Comparison of ENCODE assay signal across 1 cellular context in the genomic region with DNA sequence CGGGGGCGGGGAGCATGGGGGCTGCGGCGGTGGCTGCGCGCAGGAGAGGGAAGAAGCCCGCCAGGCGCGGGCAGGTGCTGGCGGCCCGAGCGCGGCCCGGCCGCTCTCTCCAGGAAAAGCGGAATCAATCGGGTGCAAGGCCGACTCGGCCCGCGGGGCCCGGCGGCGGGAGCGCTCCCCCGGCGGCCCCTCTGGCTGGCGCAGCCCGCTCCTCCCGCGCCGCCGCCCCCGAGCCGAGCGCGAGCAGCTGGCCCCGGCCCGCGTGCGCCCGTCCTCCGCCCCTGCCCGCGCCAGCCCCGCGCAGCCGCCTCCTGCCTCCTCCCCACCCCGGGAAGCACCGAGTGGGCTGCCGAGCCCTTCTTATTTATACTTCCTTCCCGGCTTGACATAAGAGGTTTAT.
TF ChIP-seq lines count a peak whose summit lies in the region.

A gene with protein sequence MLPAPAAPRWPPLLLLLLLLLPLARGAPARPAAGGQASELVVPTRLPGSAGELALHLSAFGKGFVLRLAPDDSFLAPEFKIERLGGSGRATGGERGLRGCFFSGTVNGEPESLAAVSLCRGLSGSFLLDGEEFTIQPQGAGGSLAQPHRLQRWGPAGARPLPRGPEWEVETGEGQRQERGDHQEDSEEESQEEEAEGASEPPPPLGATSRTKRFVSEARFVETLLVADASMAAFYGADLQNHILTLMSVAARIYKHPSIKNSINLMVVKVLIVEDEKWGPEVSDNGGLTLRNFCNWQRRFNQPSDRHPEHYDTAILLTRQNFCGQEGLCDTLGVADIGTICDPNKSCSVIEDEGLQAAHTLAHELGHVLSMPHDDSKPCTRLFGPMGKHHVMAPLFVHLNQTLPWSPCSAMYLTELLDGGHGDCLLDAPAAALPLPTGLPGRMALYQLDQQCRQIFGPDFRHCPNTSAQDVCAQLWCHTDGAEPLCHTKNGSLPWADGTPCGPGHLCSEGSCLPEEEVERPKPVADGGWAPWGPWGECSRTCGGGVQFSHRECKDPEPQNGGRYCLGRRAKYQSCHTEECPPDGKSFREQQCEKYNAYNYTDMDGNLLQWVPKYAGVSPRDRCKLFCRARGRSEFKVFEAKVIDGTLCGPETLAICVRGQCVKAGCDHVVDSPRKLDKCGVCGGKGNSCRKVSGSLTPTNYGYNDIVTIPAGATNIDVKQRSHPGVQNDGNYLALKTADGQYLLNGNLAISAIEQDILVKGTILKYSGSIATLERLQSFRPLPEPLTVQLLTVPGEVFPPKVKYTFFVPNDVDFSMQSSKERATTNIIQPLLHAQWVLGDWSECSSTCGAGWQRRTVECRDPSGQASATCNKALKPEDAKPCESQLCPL (minus strand): TSS at position 339 of the 400 bp plus-strand sequence. CDS start 323 bp downstream, at position 16.

TF ChIP-seq in GM23338, 12 proteins besides CTCF, POLR2A, EP300 and RAD21 (continued from another document):
- no peak for TF ChIP-seq ZNF462 (CRISPR knock-in tag; IDR thresholded peaks at IDR 0.05)
- no peak for TF ChIP-seq POLR2AphosphoS5 (IDR thresholded peaks at IDR 0.05; ENCODE audit: low read depth)
- no peak for TF ChIP-seq EZH2 (IDR thresholded peaks at IDR 0.05; ENCODE audit: low read depth, unreplicated experiment)
- TF ChIP-seq ZNF114 (CRISPR knock-in tag; IDR thresholded peaks at IDR 0.05): no peak
- TF ChIP-seq, protein P1, sequence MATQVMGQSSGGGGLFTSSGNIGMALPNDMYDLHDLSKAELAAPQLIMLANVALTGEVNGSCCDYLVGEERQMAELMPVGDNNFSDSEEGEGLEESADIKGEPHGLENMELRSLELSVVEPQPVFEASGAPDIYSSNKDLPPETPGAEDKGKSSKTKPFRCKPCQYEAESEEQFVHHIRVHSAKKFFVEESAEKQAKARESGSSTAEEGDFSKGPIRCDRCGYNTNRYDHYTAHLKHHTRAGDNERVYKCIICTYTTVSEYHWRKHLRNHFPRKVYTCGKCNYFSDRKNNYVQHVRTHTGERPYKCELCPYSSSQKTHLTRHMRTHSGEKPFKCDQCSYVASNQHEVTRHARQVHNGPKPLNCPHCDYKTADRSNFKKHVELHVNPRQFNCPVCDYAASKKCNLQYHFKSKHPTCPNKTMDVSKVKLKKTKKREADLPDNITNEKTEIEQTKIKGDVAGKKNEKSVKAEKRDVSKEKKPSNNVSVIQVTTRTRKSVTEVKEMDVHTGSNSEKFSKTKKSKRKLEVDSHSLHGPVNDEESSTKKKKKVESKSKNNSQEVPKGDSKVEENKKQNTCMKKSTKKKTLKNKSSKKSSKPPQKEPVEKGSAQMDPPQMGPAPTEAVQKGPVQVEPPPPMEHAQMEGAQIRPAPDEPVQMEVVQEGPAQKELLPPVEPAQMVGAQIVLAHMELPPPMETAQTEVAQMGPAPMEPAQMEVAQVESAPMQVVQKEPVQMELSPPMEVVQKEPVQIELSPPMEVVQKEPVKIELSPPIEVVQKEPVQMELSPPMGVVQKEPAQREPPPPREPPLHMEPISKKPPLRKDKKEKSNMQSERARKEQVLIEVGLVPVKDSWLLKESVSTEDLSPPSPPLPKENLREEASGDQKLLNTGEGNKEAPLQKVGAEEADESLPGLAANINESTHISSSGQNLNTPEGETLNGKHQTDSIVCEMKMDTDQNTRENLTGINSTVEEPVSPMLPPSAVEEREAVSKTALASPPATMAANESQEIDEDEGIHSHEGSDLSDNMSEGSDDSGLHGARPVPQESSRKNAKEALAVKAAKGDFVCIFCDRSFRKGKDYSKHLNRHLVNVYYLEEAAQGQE (IDR thresholded peaks at IDR 0.05; ENCODE audit: unreplicated experiment): no peak
- TF ChIP-seq ZNF331 (CRISPR knock-in tag; IDR thresholded peaks at IDR 0.05; ENCODE audit: low read depth): no peak
- no peak for TF ChIP-seq STAT1 (IDR thresholded peaks at IDR 0.05; ENCODE audit: unreplicated experiment)
- TF ChIP-seq EZH2phosphoT487 (IDR thresholded peaks at IDR 0.05; ENCODE audit: unreplicated experiment): no peak
